ENCODE assay signal across 8 cellular contexts in genomic region chr1:23825076-23825761, GRCh38.
DNase-seq lines count a peak whose midpoint lies in the region; ATAC-seq lines count a peak whose summit lies in the region.

Gene HMGCL, minus strand, starts transcription at chr1:23825429. Its CDS starts 14 bp downstream, at chr1:23825415.

- no peaks in the 10 kb centered on the region for H3K27me3 Mint-ChIP-seq in effector memory CD8-positive, alpha-beta T cell
- H3K27me3 Mint-ChIP-seq in memory B cell: no peaks in the 10 kb centered on the region

- peaks cover 0 to 6% (median 1%) of the 10 kb centered on the region in 11 experiments; a peak in 10 of 22 replicates for H3K36me3 ChIP-seq in BLaER1 treated with 17β-estradiol and CSF1 and Interleukin-3, amounts not matched to agents 10 nM and 100 nM

- peak within 1 kb of the TSS; percentile 97 for H3K27ac Mint-ChIP-seq in effector memory CD8-positive, alpha-beta T cell
- H3K27ac Mint-ChIP-seq in memory B cell: peak within 1 kb of the TSS; percentile 96

- no peaks in the 10 kb centered on the region for H3K27me3 ChIP-seq in BLaER1 treated with 17β-estradiol and CSF1 and Interleukin-3, amounts not matched to agents 10 nM and 100 nM

- peak within 1 kb of the TSS; percentile 74 to 96 (median 92) for H3K4me3 ChIP-seq in BLaER1 treated with 17β-estradiol and CSF1 and Interleukin-3, amounts not matched to agents 10 nM and 100 nM

- peaks cover 5 to 12% of the 10 kb centered on the region in 2 donors for H3K4me1 Mint-ChIP-seq in effector memory CD8-positive, alpha-beta T cell (ENCODE audit: low read depth in 2 of 2)
- peaks cover 19% of the 10 kb centered on the region for H3K4me1 Mint-ChIP-seq in memory B cell

- H3K4me1 ChIP-seq in BLaER1 treated with 17β-estradiol and CSF1 and Interleukin-3, amounts not matched to agents 10 nM and 100 nM: peaks cover 17 to 32% (median 21%) of the 10 kb centered on the region in 10 experiments

- H3K4me3 Mint-ChIP-seq in effector memory CD8-positive, alpha-beta T cell: peak within 1 kb of the TSS; percentile 94 to 95
- H3K4me3 Mint-ChIP-seq in memory B cell: peak within 1 kb of the TSS; percentile 95

- H3K4me2 ChIP-seq in BLaER1 treated with 17β-estradiol and CSF1 and Interleukin-3, amounts not matched to agents 10 nM and 100 nM: peak within 1 kb of the TSS; percentile 80 to 96 (median 93)

- DNase-seq in HS-27A (ENCODE audit: low read depth) (peak; percentile 66), NOMO-1 treated with DMSO at 0.1 percent for 48 hours (lab: John Stamatoyannopoulos, UW; ENCODE audit: unreplicated experiment) (peak; percentile 90), memory B cell (ENCODE audit: low spot score in 2 of 2) (peak; percentile 71)
- DNase-seq in activated CD8-positive, alpha-beta memory T cell treated with anti-CD3 and anti-CD28 coated beads for 4 hours (ENCODE audit: low read depth in 2 of 2): peak; percentile 72 to 76
- peak; percentile 77 to 79 (median 78) for DNase-seq in effector memory CD8-positive, alpha-beta T cell
- peak; percentile 79 for DNase-seq in stimulated activated CD8-positive, alpha-beta memory T cell treated with anti-CD3 and anti-CD28 coated beads, Interleukin-12 subunit alpha, Interleukin-12 subunit beta, amount 100 ng/mL, for 1 hour (ENCODE audit: low read depth)

- peak within 1 kb of the TSS; percentile 95 to 99 (median 98) for H3K9ac ChIP-seq in BLaER1 treated with 17β-estradiol and CSF1 and Interleukin-3, amounts not matched to agents 10 nM and 100 nM

- peak within 1 kb of the TSS; percentile 94 to 99 (median 98) for H3K27ac ChIP-seq in BLaER1 treated with 17β-estradiol and CSF1 and Interleukin-3, amounts not matched to agents 10 nM and 100 nM

- H3K9me3 ChIP-seq in BLaER1 treated with 17β-estradiol and CSF1 and Interleukin-3, amounts not matched to agents 10 nM and 100 nM (replicated peaks in 1 of 11): no peaks in the 10 kb centered on the region

- ATAC-seq in GM19351 (IDR thresholded peaks at IDR 0.05; ENCODE audit: unreplicated experiment): peak; percentile 81
- peak; percentile 97 for ATAC-seq in effector memory CD8-positive, alpha-beta T cell (replicated peaks)
- ATAC-seq in memory B cell (ENCODE audit: low read depth): peak; percentile 95

- H3K36me3 Mint-ChIP-seq in effector memory CD8-positive, alpha-beta T cell (ENCODE audit: insufficient read depth): peaks cover 10% of the 10 kb centered on the region
- peaks cover 2% of the 10 kb centered on the region for H3K36me3 Mint-ChIP-seq in memory B cell

- H3K9me3 Mint-ChIP-seq in effector memory CD8-positive, alpha-beta T cell: no peaks in the 10 kb centered on the region
- H3K9me3 Mint-ChIP-seq in memory B cell: no peaks in the 10 kb centered on the region

- peaks cover 0 to 18% (median 0%) of the 10 kb centered on the region in 11 experiments; a peak in 2 of 22 replicates for H4K20me1 ChIP-seq in BLaER1 treated with 17β-estradiol and CSF1 and Interleukin-3, amounts not matched to agents 10 nM and 100 nM

Comparison
In these comparisons a context has a peak if more than half of its experiments do, and no peak if none do; other contexts are left out.
1. Peak in every context shown above with its lines: DNase-seq, ATAC-seq, H3K4me3 ChIP-seq and H3K27ac ChIP-seq.